ENCODE assay signal across 8 cellular contexts in genomic region chr19:4911786-4912672, GRCh38. TPM values are rescaled to one million over a fixed set of nuclear protein-coding genes. Genes with fewer than 3 reads are reported as not detected.
DNase-seq lines count a peak whose midpoint lies in the region; ATAC-seq and TF ChIP-seq lines count a peak whose summit lies in the region.

No MANE protein-coding gene starts in this region.

- H3K4me3 Mint-ChIP-seq in endothelial cell (ENCODE audit: unreplicated experiment), result peak overlapping the region; percentile 42

- DNase-seq in SIG-M5 treated with dmso at 0.1 percent for 504 hours (lab: John Stamatoyannopoulos, UW; ENCODE audit: unreplicated experiment) (peak; percentile 76), SIG-M5 (lab: John Stamatoyannopoulos, UW) (no peak), NCI-H526 treated with DMSO at 0.1 percent for 48 hours (lab: John Stamatoyannopoulos, UW) (peak; percentile 41), endothelial cell (ENCODE audit: low spot score) (peak; percentile 55), middle frontal gyrus (ENCODE audit: extremely low spot score, low spot score) (peak; percentile 46)
- peak; percentile 60 for DNase-seq in activated CD8-positive, alpha-beta memory T cell treated with anti-CD3 and anti-CD28 coated beads, Interleukin-2, amount 50 U/mL, for 24 hours (ENCODE audit: extremely low read depth)
- DNase-seq in stimulated activated CD8-positive, alpha-beta memory T cell treated with anti-CD3 and anti-CD28 coated beads, Interleukin-15, amount 100 ng/mL, for 48 hours (ENCODE audit: low read depth in 2 of 2), result peak; percentile 56 to 71

- peak; percentile 29 for TF ChIP-seq CTCF in endothelial cell (IDR thresholded peaks at IDR 0.05; ENCODE audit: unreplicated experiment)

- H3K4me1 Mint-ChIP-seq in endothelial cell (ENCODE audit: unreplicated experiment), result peaks cover 13% of the 10 kb centered on the region

- peaks cover 5% of the 10 kb centered on the region for H3K27me3 Mint-ChIP-seq in endothelial cell (ENCODE audit: unreplicated experiment)

- no peaks in the 10 kb centered on the region for H3K36me3 Mint-ChIP-seq in endothelial cell (ENCODE audit: low read depth, unreplicated experiment)

- H3K27ac Mint-ChIP-seq in endothelial cell (ENCODE audit: unreplicated experiment), result peak overlapping the region; percentile 36

- ATAC-seq in GM21423 (IDR thresholded peaks at IDR 0.05; ENCODE audit: unreplicated experiment), result no peak

- no peaks in the 10 kb centered on the region for H3K9me3 Mint-ChIP-seq in endothelial cell (ENCODE audit: unreplicated experiment)

RNA-seq across cellular contexts. Expression of gene UHRF1, which starts 2.7 kb away (rescaled TPM):
- total RNA-seq in endothelial cell (ENCODE audit: unreplicated experiment), result 16.8 TPM

RNA-seq across cellular contexts. Expression of gene ARRDC5, which starts 9.3 kb away (rescaled TPM):
- total RNA-seq in endothelial cell (ENCODE audit: unreplicated experiment), result not detected

RNA-seq across cellular contexts. Expression of gene PLIN3, which starts 44.6 kb away (rescaled TPM):
- total RNA-seq in endothelial cell (ENCODE audit: unreplicated experiment), result 73.1 TPM

RNA-seq across cellular contexts. Expression of gene KDM4B, which starts 56.9 kb away (rescaled TPM):
- total RNA-seq in endothelial cell (ENCODE audit: unreplicated experiment), result 42.4 TPM
